Comparison of ENCODE assay signal across 26 cellular contexts in the genomic region with DNA sequence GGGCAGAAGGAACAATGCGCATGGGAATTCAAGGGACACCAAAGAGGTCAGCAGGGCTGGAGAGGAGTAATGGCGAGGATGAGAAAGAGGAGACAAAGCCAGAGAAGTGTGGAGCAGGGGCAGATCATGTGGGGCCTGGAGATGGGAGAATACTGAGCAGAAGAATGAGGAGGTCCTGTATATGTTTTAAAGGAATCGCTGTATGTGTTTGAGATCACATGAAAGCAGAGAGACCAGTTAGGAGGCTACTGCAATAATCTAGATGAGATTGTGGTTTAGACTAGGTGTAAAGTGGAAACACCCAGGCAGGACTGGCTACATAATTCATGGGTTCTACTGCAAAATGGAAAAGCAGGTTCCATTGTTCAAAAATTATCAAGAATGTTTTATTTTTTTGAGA. TPM values are rescaled to one million over a fixed set of nuclear protein-coding genes. Genes with fewer than 3 reads are reported as not detected.
"Had no signal": no experiment of that assay in that cellular context is flagged by ENCODE, and none has a peak within 500 bp of the region (broad histone marks: within the 10 kb centered on the region; RNA-seq: fewer than 3 reads in every experiment).

No MANE protein-coding gene starts in this region.

- H3K4me3 ChIP-seq: ascending aorta, body of pancreas, coronary artery had no signal

- H3K27me3 Mint-ChIP-seq: activated naive CD4-positive, alpha-beta T cell treated with anti-CD3 and anti-CD28 coated beads, Interleukin-2, amount 10 ng/mL, durations not matched to agents 7 days and 5 days; T-helper 17 cell had no signal

- H3K4me3 Mint-ChIP-seq: activated naive CD4-positive, alpha-beta T cell treated with anti-CD3 and anti-CD28 coated beads, Interleukin-2, amount 10 ng/mL, durations not matched to agents 7 days and 5 days; activated T-helper 1 cell treated with anti-CD3 and anti-CD28 coated beads, Interleukin-12 subunit alpha, Interleukin-12 subunit beta, Interleukin-2, Interleukin-4 antibody, amounts not matched to agents 30 ng/mL and 10 ng/mL and 1 ng/mL, durations not matched to agents 14 hours and 24 hours and 36 hours; T-helper 17 cell; WTC11 had no signal

- H3K27ac Mint-ChIP-seq: activated naive CD4-positive, alpha-beta T cell treated with anti-CD3 and anti-CD28 coated beads, Interleukin-2, amount 10 ng/mL, durations not matched to agents 7 days and 5 days; activated T-helper 1 cell treated with anti-CD3 and anti-CD28 coated beads, Interleukin-12 subunit alpha, Interleukin-12 subunit beta, Interleukin-2, Interleukin-4 antibody, amounts not matched to agents 30 ng/mL and 10 ng/mL and 1 ng/mL, durations not matched to agents 14 hours and 24 hours and 36 hours; T-helper 17 cell; WTC11 had no signal

- H3K9me3 ChIP-seq: ascending aorta, body of pancreas had no signal

- H3K4me1 ChIP-seq: ascending aorta had no signal

- H3K9me3 Mint-ChIP-seq: activated naive CD4-positive, alpha-beta T cell treated with anti-CD3 and anti-CD28 coated beads, Interleukin-2, amount 10 ng/mL, durations not matched to agents 7 days and 5 days; activated T-helper 1 cell treated with anti-CD3 and anti-CD28 coated beads, Interleukin-12 subunit alpha, Interleukin-12 subunit beta, Interleukin-2, Interleukin-4 antibody, amounts not matched to agents 30 ng/mL and 10 ng/mL and 1 ng/mL, durations not matched to agents 14 hours and 24 hours and 36 hours; WTC11 had no signal

- H3K36me3 ChIP-seq: ascending aorta had no signal

- H3K4me1 Mint-ChIP-seq: activated naive CD4-positive, alpha-beta T cell treated with anti-CD3 and anti-CD28 coated beads, Interleukin-2, amount 10 ng/mL, durations not matched to agents 7 days and 5 days; T-helper 17 cell; WTC11 had no signal

- DNase-seq: activated CD4-positive, alpha-beta T cell treated with anti-CD3 and anti-CD28 coated beads for 48 hours; activated CD4-positive, alpha-beta T cell treated with anti-CD3 and anti-CD28 coated beads, Interleukin-2, amount 50 U/mL, for 4 hours; activated CD4-positive, CD25-positive, alpha-beta regulatory T cell treated with anti-CD3 and anti-CD28 coated beads, Interleukin-2, amount 50 U/mL, for 72 hours; activated CD8-positive, alpha-beta memory T cell treated with anti-CD3 and anti-CD28 coated beads, Interleukin-2, amount 50 U/mL, for 4 hours; activated effector memory CD4-positive, alpha-beta T cell treated with anti-CD3 and anti-CD28 coated beads, Interleukin-2, amount 50 U/mL, for 16 hours; activated naive CD4-positive, alpha-beta T cell treated with anti-CD3 and anti-CD28 coated beads, Interleukin-2, amount 10 ng/mL, durations not matched to agents 7 days and 5 days; amniotic stem cell; body of pancreas; central memory CD4-positive, alpha-beta T cell; MV-4-11; NCI-H1417 treated with DMSO at 0.1 percent for 48 hours; NCI-H187; NCI-H2081; NCI-H446; NCI-H524; PC-3; SIG-M5; T-helper 17 cell; T-helper 9 cell had no signal

- H3K27ac ChIP-seq: ascending aorta, body of pancreas, coronary artery had no signal

- H3K27me3 ChIP-seq: ascending aorta, body of pancreas had no signal

- H3K36me3 Mint-ChIP-seq: activated naive CD4-positive, alpha-beta T cell treated with anti-CD3 and anti-CD28 coated beads, Interleukin-2, amount 10 ng/mL, durations not matched to agents 7 days and 5 days; WTC11 had no signal

- ATAC-seq: body of pancreas, PC-3, T-helper 17 cell, WTC11 had no signal

RNA-seq across cellular contexts. Expression of a gene that starts 33.3 kb away (rescaled TPM):
- total RNA-seq: activated CD8-positive, alpha-beta memory T cell treated with anti-CD3 and anti-CD28 coated beads for 36 hours; activated T-helper 1 cell treated with anti-CD3 and anti-CD28 coated beads, Interleukin-12 subunit alpha, Interleukin-12 subunit beta, Interleukin-2, Interleukin-4 antibody, amounts not matched to agents 30 ng/mL and 10 ng/mL and 1 ng/mL, durations not matched to agents 14 hours and 24 hours and 36 hours; ascending aorta; bronchial epithelial cell; chondrocyte; PC-3; T-helper 17 cell had no signal
